ENCODE assay signal across 16 cellular contexts in the genomic region with DNA sequence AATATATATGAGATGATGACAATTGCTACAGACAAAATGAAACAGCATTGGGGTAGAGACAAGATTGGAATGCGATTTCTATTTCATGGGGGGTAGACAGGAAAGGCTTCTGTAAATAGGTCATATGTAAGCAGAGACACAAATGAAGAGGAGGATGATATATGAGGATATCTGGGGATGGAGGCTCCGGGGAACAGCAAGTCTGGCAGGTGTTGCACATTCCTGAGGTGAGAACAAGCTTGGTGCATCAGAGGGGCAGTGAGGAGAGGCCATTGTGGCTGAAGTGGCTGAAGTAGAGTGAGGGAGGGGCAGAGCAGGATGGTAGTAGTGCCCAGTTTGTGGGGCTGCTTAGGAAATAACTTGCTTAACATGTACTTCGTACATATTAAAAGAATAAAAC.
DNase-seq lines count a peak whose midpoint lies in the region; ATAC-seq and TF ChIP-seq lines count a peak whose summit lies in the region.
"Had no signal": no experiment of that assay in that cellular context is flagged by ENCODE, and none has a peak within 500 bp of the region (broad histone marks: within the 10 kb centered on the region; RNA-seq: fewer than 3 reads in every experiment).

No MANE protein-coding gene starts in this region.

- no peak overlapping the region for H3K4me3 Mint-ChIP-seq in naive thymus-derived CD8-positive, alpha-beta T cell

- ATAC-seq in lung (ENCODE audit: insufficient read depth, low FRiP score): no peak
- ATAC-seq in HG03565 (IDR thresholded peaks at IDR 0.05; ENCODE audit: unreplicated experiment): no peak
- ATAC-seq in naive thymus-derived CD8-positive, alpha-beta T cell: no peak
- ATAC-seq: K562, Panc1 had no signal

- H3K27me3 Mint-ChIP-seq in naive thymus-derived CD8-positive, alpha-beta T cell: peaks cover 5 to 23% (median 9%) of the 10 kb centered on the region in 5 donors

- TF ChIP-seq CTCF in astrocyte of the spinal cord (IDR thresholded peaks at IDR 0.05; ENCODE audit: low read depth, low read length): no peak
- TF ChIP-seq CTCF in lung (IDR thresholded peaks at IDR 0.05; ENCODE audit: control extremely low read depth, extremely low read depth): no peak

- H3K27me3 ChIP-seq in lung (ENCODE audit: control insufficient read depth, insufficient read depth): no peaks in the 10 kb centered on the region
- H3K27me3 ChIP-seq: BLaER1 treated with 17β-estradiol and CSF1 and Interleukin-3, amounts not matched to agents 10 nM and 100 nM had no signal

- POLR2A ChIA-PET in naive thymus-derived CD8-positive, alpha-beta T cell (lab: Charles Lee): no interaction called here

- H3K27ac Mint-ChIP-seq in naive thymus-derived CD8-positive, alpha-beta T cell: no peak overlapping the region

- H3K4me1 Mint-ChIP-seq in naive thymus-derived CD8-positive, alpha-beta T cell: no peaks in the 10 kb centered on the region

- in situ Hi-C loops in astrocyte of the spinal cord (cut with HindIII; ENCODE audit: low sequenced_read_pairs): no loop called here

- H3K9me3 Mint-ChIP-seq in naive thymus-derived CD8-positive, alpha-beta T cell: no peaks in the 10 kb centered on the region

- H3K4me3 ChIP-seq in astrocyte of the spinal cord (ENCODE audit: low read depth, low read length) (no peak overlapping the region), lung (no peak overlapping the region)
- H3K4me3 ChIP-seq: BLaER1 treated with 17β-estradiol and CSF1 and Interleukin-3, amounts not matched to agents 10 nM and 100 nM; K562 had no signal

- no peaks in the 10 kb centered on the region for H3K36me3 ChIP-seq in lung (ENCODE audit: control insufficient read depth in 2 of 2, insufficient read depth in 2 of 2, low read length in 2 of 2)
- H3K36me3 ChIP-seq: BLaER1 treated with 17β-estradiol and CSF1 and Interleukin-3, amounts not matched to agents 10 nM and 100 nM had no signal

- WGBS in lung, 2 donors: 59 to 71% methylated on average over 3 of the region's 3 CpGs

- no peak overlapping the region for H3K27ac ChIP-seq in lung (ENCODE audit: low read depth in 1 of 2, low read length in 1 of 2)
- H3K27ac ChIP-seq: 22Rv1; BLaER1 treated with 17β-estradiol and CSF1 and Interleukin-3, amounts not matched to agents 10 nM and 100 nM had no signal

- peaks cover 0 to 3% (median 0%) of the 10 kb centered on the region in 3 donors for H3K36me3 Mint-ChIP-seq in naive thymus-derived CD8-positive, alpha-beta T cell

- DNase-seq in NCI-H510A treated with DMSO at 0.1 percent for 48 hours (lab: John Stamatoyannopoulos, UW) (peak; percentile 3), NCI-H510A (lab: John Stamatoyannopoulos, UW) (no peak), astrocyte of the spinal cord (ENCODE audit: low read depth, low spot score) (peak; percentile 13), lung (ENCODE audit: low spot score) (peak; percentile 32), SIG-M5 treated with dmso at 0.1 percent for 504 hours (lab: John Stamatoyannopoulos, UW; ENCODE audit: unreplicated experiment) (no peak), DMS79 treated with DMSO at 0.1 percent for 48 hours (lab: John Stamatoyannopoulos, UW) (no peak)
- no peak for DNase-seq in naive thymus-derived CD8-positive, alpha-beta T cell
- DNase-seq: NCI-H146, NCI-H2227 treated with DMSO at 0.1 percent for 48 hours, NCI-H774, SHP77 had no signal

- no peaks in the 10 kb centered on the region for H3K9me3 ChIP-seq in lung (ENCODE audit: control insufficient read depth in 2 of 2, insufficient read depth in 1 of 2, low read length in 1 of 2)
- H3K9me3 ChIP-seq: BLaER1 treated with 17β-estradiol and CSF1 and Interleukin-3, amounts not matched to agents 10 nM and 100 nM had no signal

- peaks cover 0 to 3% of the 10 kb centered on the region in 2 donors for H3K4me1 ChIP-seq in lung (ENCODE audit: control insufficient read depth in 2 of 2, insufficient read depth in 2 of 2, low read length in 2 of 2)
- H3K4me1 ChIP-seq: BLaER1 treated with 17β-estradiol and CSF1 and Interleukin-3, amounts not matched to agents 10 nM and 100 nM had no signal

Comparison
In these comparisons a context has a peak if more than half of its experiments do, and no peak if none do; other contexts are left out.
1. DNase-seq: peak in NCI-H510A treated with DMSO at 0.1 percent for 48 hours (single experiment), astrocyte of the spinal cord (single experiment) and lung (single experiment); none in NCI-H510A (single experiment), SIG-M5 treated with dmso at 0.1 percent for 504 hours (single experiment), DMS79 treated with DMSO at 0.1 percent for 48 hours (single experiment) and naive thymus-derived CD8-positive, alpha-beta T cell (0 of 10).